In the genomic region with DNA sequence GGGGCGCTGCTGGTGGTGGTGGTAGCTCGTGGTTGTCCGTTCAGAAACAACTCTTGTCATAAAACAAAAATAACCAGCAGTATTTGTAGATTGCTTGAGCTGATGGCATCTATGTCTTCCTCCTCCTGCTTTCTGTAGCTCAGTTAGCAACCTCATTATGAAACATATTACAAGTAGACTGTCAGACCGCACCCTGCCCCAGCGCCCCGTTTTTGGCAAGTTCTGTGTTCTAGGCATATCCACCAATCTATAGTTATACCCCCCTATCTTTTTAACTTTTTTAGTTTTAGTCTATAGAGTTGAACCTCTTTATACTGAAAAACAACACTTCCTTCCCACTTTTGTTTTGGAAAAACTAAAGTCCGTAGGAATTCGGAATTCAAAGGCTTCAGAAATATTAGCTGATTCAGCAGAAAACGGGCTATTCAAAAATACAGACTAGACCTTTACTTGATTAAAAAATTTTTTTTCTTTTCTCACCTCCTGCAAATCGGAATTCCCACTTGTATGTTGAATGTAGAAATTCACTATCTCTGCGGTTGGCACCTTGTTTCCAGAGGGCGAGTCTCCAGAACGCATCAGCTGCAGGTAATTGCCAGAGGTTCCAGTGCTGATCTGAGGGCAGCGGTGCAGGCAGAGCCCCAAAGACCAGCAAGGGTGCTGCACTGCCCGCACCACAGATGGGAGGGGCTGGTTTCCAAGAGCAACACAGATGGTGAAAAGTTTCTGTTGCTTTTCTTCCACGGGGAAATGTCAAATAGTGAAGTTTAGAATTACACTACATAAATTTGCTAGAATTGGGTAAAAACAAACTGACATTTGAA, we compare ENCODE assay signal across 10 cellular contexts. TPM values are rescaled to one million over a fixed set of nuclear protein-coding genes. Genes with fewer than 3 reads are reported as not detected.
A peak's percentile ranks its signal among the peaks of the same experiment; 100 is the strongest.
DNase-seq lines count a peak whose midpoint lies in the region; ATAC-seq, FAIRE-seq and TF ChIP-seq lines count a peak whose summit lies in the region.
"Had no signal": no experiment of that assay in that cellular context is flagged by ENCODE, and none has a peak within 500 bp of the region (broad histone marks: within the 10 kb centered on the region; RNA-seq: fewer than 3 reads in every experiment).

No MANE protein-coding gene starts in this region.

- H3K36me3 ChIP-seq in iPS DF 6.9 (ENCODE audit: control insufficient read depth, insufficient read depth, low read length): no peaks in the 10 kb centered on the region

- TF ChIP-seq POLR2A in GM12892 (IDR thresholded peaks at IDR 0.05; ENCODE audit: low read depth, low read length): no peak

- peaks cover 20% of the 10 kb centered on the region for H3K27me3 Mint-ChIP-seq in activated CD4-positive, alpha-beta memory T cell treated with anti-CD3 and anti-CD28 coated beads for 36 hours

- no peaks in the 10 kb centered on the region for H3K9me3 Mint-ChIP-seq in activated CD4-positive, alpha-beta memory T cell treated with anti-CD3 and anti-CD28 coated beads for 36 hours

- H3K36me3 Mint-ChIP-seq in activated CD4-positive, alpha-beta memory T cell treated with anti-CD3 and anti-CD28 coated beads for 36 hours: no peaks in the 10 kb centered on the region

- no peak for ATAC-seq in GM18867 (IDR thresholded peaks at IDR 0.05; ENCODE audit: unreplicated experiment)

- no CpG with 5 or more reads among the region's 16 CpGs for WGBS in iPS DF 6.9 (ENCODE audit: insufficient coverage, insufficient read length)

- POLR2A ChIA-PET in activated CD4-positive, alpha-beta memory T cell treated with anti-CD3 and anti-CD28 coated beads for 36 hours (lab: Charles Lee): no interaction called here

- H3K4me3 ChIP-seq in iPS DF 6.9 (ENCODE audit: low read length): peak overlapping the region; percentile 84; the same call in 1 of the 2 replicates
- H3K4me3 ChIP-seq in skin epidermis: peak overlapping the region in 5 of 7 experiments; percentile 44 to 91 (median 74)

- H3K4me3 Mint-ChIP-seq in activated CD4-positive, alpha-beta memory T cell treated with anti-CD3 and anti-CD28 coated beads for 36 hours: peak overlapping the region; percentile 78

- intact Hi-C loops in activated CD4-positive, alpha-beta memory T cell treated with anti-CD3 and anti-CD28 coated beads for 36 hours (cut with micrococcal nuclease): loop anchor here (2.0 to 10.0 kb wide), 4 partner anchors 268 to 649 kb away; partner anchors contain the start of genes CCNY and CREM

- H3K27ac ChIP-seq in iPS DF 6.9 (ENCODE audit: low read length): no peak overlapping the region
- H3K27ac ChIP-seq in skin epidermis: peak overlapping the region in 5 of 21 experiments; percentile 40 to 79 (median 47)
- H3K27ac ChIP-seq: C4-2B had no signal

- FAIRE-seq in GM12892 (lab: Jason Lieb, UNC): no peak

- no peaks in the 10 kb centered on the region for H3K9me3 ChIP-seq in iPS DF 6.9 (ENCODE audit: control insufficient read depth, insufficient read depth, low read length)

- DNase-seq in NCI-H748 (lab: John Stamatoyannopoulos, UW; ENCODE audit: unreplicated experiment) (peak; percentile 26), NCI-H748 treated with DMSO at 0.1 percent for 48 hours (lab: John Stamatoyannopoulos, UW) (no peak), iPS DF 6.9 (ENCODE audit: low read depth, low spot score) (no peak), GM12892 (ENCODE audit: insufficient read length) (no peak)
- DNase-seq in activated CD4-positive, alpha-beta memory T cell treated with anti-CD3 and anti-CD28 coated beads for 36 hours: peak; percentile 26
- no peak for DNase-seq in activated CD4-positive, CD25-positive, alpha-beta regulatory T cell treated with anti-CD3 and anti-CD28 coated beads, Interleukin-2, amount 50 U/mL, for 72 hours

- peaks cover 2% of the 10 kb centered on the region; the same call in 1 of the 2 replicates for H3K27me3 ChIP-seq in iPS DF 6.9 (ENCODE audit: control insufficient read depth, insufficient read depth, low read length)

- H3K4me1 Mint-ChIP-seq in activated CD4-positive, alpha-beta memory T cell treated with anti-CD3 and anti-CD28 coated beads for 36 hours (ENCODE audit: low read depth): peaks cover 22% of the 10 kb centered on the region

- CTCF ChIA-PET in activated CD4-positive, alpha-beta memory T cell treated with anti-CD3 and anti-CD28 coated beads for 36 hours (lab: Charles Lee): interaction anchor here (0.5 to 1.2 kb wide), 3 partner anchors 9 to 138 kb away, joined by 3 to 5 read pairs (median 4); no protein-coding TSS in a partner anchor

- H3K27ac Mint-ChIP-seq in activated CD4-positive, alpha-beta memory T cell treated with anti-CD3 and anti-CD28 coated beads for 36 hours: no peak overlapping the region

- peaks cover 2% of the 10 kb centered on the region for H3K4me1 ChIP-seq in iPS DF 6.9 (ENCODE audit: control insufficient read depth, insufficient read depth, low read length)

RNA-seq across cellular contexts. Expression of gene FZD8, which starts 2.1 kb away (rescaled TPM):
- under 1 TPM; 0.31 to 0.45 TPM for total RNA-seq in activated CD4-positive, alpha-beta memory T cell treated with anti-CD3 and anti-CD28 coated beads for 36 hours
- polyA plus RNA-seq in GM12892 (2012; ENCODE audit: missing spikeins): not detected

RNA-seq across cellular contexts. Expression of gene GJD4, which starts 39.0 kb away (rescaled TPM):
- total RNA-seq in activated CD4-positive, alpha-beta memory T cell treated with anti-CD3 and anti-CD28 coated beads for 36 hours: not detected
- not detected for polyA plus RNA-seq in GM12892 (2012; ENCODE audit: missing spikeins)
- total RNA-seq: NCI-H460 had no signal

Comparison
In these comparisons a context has a peak if more than half of its experiments do, and no peak if none do; other contexts are left out.
1. DNase-seq: peak in NCI-H748 (single experiment) and activated CD4-positive, alpha-beta memory T cell treated with anti-CD3 and anti-CD28 coated beads for 36 hours (single experiment); none in NCI-H748 treated with DMSO at 0.1 percent for 48 hours (single experiment), iPS DF 6.9 (single experiment), activated CD4-positive, CD25-positive, alpha-beta regulatory T cell treated with anti-CD3 and anti-CD28 coated beads, Interleukin-2, amount 50 U/mL, for 72 hours (single experiment) and GM12892 (single experiment).